In the genomic region with DNA sequence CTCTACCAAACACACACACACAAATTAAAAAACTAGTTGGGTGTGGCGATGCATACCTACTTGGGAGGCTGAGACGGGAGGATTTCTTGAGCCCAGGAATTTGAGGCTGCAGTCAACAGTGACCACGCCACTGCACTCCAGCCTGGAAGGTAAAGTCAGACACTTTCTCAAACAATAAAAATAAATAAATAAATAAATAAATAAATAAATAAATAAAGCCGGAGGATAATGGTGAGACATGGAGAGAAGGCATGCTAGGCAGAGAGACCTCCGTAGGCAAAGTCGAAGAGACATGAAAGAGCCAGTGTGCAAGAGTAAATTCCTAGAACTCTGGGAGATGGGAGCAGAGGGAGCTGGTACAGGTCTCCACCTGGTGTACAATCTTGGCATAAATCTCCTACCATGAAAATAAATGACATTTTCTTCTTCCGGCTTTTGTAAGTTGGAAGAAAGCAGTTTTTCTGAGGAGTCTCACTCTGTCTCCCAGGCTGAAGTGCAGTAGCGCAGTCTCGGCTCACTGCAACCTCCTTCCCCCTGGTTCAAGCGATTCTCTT, we compare ENCODE assay signal across 8 cellular contexts. TPM values are rescaled to one million over a fixed set of nuclear protein-coding genes. Genes with fewer than 3 reads are reported as not detected.
"Had no signal": no experiment of that assay in that cellular context is flagged by ENCODE, and none has a peak within 500 bp of the region (broad histone marks: within the 10 kb centered on the region; RNA-seq: fewer than 3 reads in every experiment).

No MANE protein-coding gene starts in this region.

RNA-seq across cellular contexts. Expression of gene NPIPA2, which starts 1.4 kb away (rescaled TPM):
- total RNA-seq: HT1080 had no signal
- polyA plus RNA-seq: IgD-negative memory B cell had no signal

RNA-seq across cellular contexts. Expression of gene NPIPA3, which starts 37.7 kb away (rescaled TPM):
- total RNA-seq: M059J, PC-9 had no signal

RNA-seq across cellular contexts. Expression of gene PLA2G10, which starts 46.8 kb away (rescaled TPM):
- total RNA-seq: HT1080, K562, M059J, Right ventricle myocardium superior, RPMI7951, SJSA1 had no signal
- polyA plus RNA-seq: K562 had no signal
